In the genomic region with DNA sequence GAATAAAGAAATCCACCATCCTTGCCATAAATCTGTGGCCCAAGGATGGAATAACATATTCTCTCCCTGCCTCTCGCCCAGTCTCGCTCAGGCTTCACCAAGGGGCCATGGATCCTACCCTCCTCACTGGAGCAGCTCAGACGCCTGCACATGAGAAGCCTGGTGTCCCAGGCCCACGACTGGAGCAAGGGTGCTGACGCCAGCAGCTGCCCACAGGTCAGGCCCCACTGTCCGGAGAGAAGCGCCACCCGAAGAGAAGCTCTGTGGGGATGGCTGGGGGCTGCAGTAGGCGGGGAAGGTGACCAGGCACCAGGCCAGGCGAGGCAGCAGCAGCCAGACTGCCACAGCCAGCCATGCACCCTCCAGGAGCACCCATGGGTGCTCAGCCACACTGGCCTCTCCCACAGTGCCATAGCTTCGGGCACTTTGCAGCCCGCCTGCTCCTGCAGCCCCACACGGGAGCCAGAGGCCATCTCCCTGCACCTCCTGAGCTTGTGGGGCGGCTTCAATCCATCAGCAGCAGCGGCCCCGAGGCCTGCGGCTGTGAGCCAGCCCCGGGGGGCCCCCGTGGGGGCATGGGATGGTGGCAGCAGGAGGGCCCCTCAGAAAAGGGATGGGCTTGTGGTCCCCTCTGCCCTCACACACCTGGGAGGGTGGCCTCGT, we compare ENCODE assay signal across 15 cellular contexts.
DNase-seq lines count a peak whose midpoint lies in the region; ATAC-seq and TF ChIP-seq lines count a peak whose summit lies in the region.
"Had no signal": no experiment of that assay in that cellular context is flagged by ENCODE, and none has a peak within 500 bp of the region (broad histone marks: within the 10 kb centered on the region; RNA-seq: fewer than 3 reads in every experiment).

No MANE protein-coding gene starts in this region.

- no peak overlapping the region for H3K56ac ChIP-seq in IMR-90 (ENCODE audit: extremely low read depth, insufficient read depth, low read length)

- H3K36me3 ChIP-seq in H7 (replicated peaks; ENCODE audit: control insufficient read depth, insufficient read depth, low read length), result no peaks in the 10 kb centered on the region
- H3K36me3 ChIP-seq in IMR-90 (ENCODE audit: control insufficient read depth, insufficient read depth, low read length), result no peaks in the 10 kb centered on the region

- ATAC-seq in IMR-90 (ENCODE audit: low read depth) (no peak), sciatic nerve (peak; percentile 24), GM18502 (IDR thresholded peaks at IDR 0.05; ENCODE audit: poor library complexity, unreplicated experiment) (no peak)
- ATAC-seq: HepG2 had no signal

- H3K14ac ChIP-seq in IMR-90 (replicated peaks; ENCODE audit: low read depth, low read length), result no peak overlapping the region

- H2AK5ac ChIP-seq in IMR-90 (ENCODE audit: low read depth, low read length), result no peak overlapping the region

- CTCF ChIA-PET in IMR-90 (lab: Yijun Ruan, JAX), result no interaction called here

- in situ Hi-C loops in IMR-90 (cut with MboI; ENCODE audit: low sequenced_read_pairs), result no loop called here

- TF ChIP-seq CTCF in IMR-90 (conservative IDR thresholded peaks at IDR 0.05; ENCODE audit: low read depth, low read length), result no peak

- H2BK15ac ChIP-seq in IMR-90 (ENCODE audit: low read depth, low read length), result no peak overlapping the region

- DNase-seq in H7 (peak; percentile 18), IMR-90 (no peak), sciatic nerve (ENCODE audit: low spot score) (no peak), NCI-H2029 treated with DMSO at 0.1 percent for 48 hours (lab: John Stamatoyannopoulos, UW) (no peak)
- no peak for DNase-seq in activated CD4-positive, alpha-beta T cell treated with anti-CD3 and anti-CD28 coated beads for 4 hours
- DNase-seq: ACHN; Caco-2; CD4-positive, alpha-beta T cell; DMS79; GDM1; GOT3; H9 had no signal

- no peak overlapping the region for H3K4me2 ChIP-seq in IMR-90 (ENCODE audit: low read depth, low read length)

- dilution Hi-C loops in IMR-90 (cut with HindIII; ENCODE audit: low sequenced_read_pairs, unreplicated experiment), result no loop called here

- POLR2A ChIA-PET in IMR-90 (lab: Charles Lee; ENCODE audit: unreplicated experiment), result no interaction called here

- H4K20me1 ChIP-seq in IMR-90 (ENCODE audit: insufficient read depth, low read length), result no peaks in the 10 kb centered on the region

- H3K4me1 ChIP-seq in IMR-90 (ENCODE audit: control insufficient read depth, insufficient read depth, low read length), result no peaks in the 10 kb centered on the region
- H3K4me1 ChIP-seq: Caco-2 had no signal

- H3K23ac ChIP-seq in IMR-90 (ENCODE audit: low read depth, low read length), result no peak overlapping the region

- H3K9me1 ChIP-seq in IMR-90 (ENCODE audit: insufficient read depth, low read length), result no peaks in the 10 kb centered on the region

- no peak overlapping the region for H2AK9ac ChIP-seq in IMR-90 (replicated peaks; ENCODE audit: low read depth, low read length, poor library complexity)

- no peak overlapping the region for H2BK20ac ChIP-seq in IMR-90 (ENCODE audit: low read depth, low read length)

- no peak for TF ChIP-seq RAD21 in IMR-90 (IDR thresholded peaks at IDR 0.05; ENCODE audit: low read length)

- H3K27me3 ChIP-seq in H7 (ENCODE audit: control insufficient read depth, insufficient read depth, low read length) (no peaks in the 10 kb centered on the region), IMR-90 (ENCODE audit: control insufficient read depth, insufficient read depth, low read length) (no peaks in the 10 kb centered on the region)

- no peak overlapping the region for H4K91ac ChIP-seq in IMR-90 (ENCODE audit: insufficient read depth, low read depth, low read length)

- no peak overlapping the region for H3K27ac ChIP-seq in IMR-90 (ENCODE audit: insufficient read depth, low read length)
- H3K27ac ChIP-seq: C4-2B had no signal

- no TSS peak for BruUV-seq in IMR-90 (replicated peaks; lab: Mats Ljungman, UMichigan)

- H3K9ac ChIP-seq in IMR-90 (ENCODE audit: low read depth, low read length), result no peak overlapping the region

- WGBS in IMR-90 (ENCODE audit: extremely low coverage in 2 of 2, insufficient read length in 1 of 2), 2 experiments, result 100% methylated on average over 3 of the region's 20 CpGs; no CpG with 5 or more reads in 1 of the 2 experiments

- peak overlapping the region; percentile 49 for H2AFZ ChIP-seq in IMR-90 (replicated peaks; ENCODE audit: low read length, poor library complexity)

- H4K8ac ChIP-seq in IMR-90 (ENCODE audit: low read depth in 2 of 2, low read length in 2 of 2), result no peak overlapping the region

- H3K18ac ChIP-seq in IMR-90 (ENCODE audit: low read depth, low read length), result no peak overlapping the region

- no peak overlapping the region for H2BK5ac ChIP-seq in IMR-90 (ENCODE audit: low read depth, low read length, poor library complexity, severe bottlenecking)

- no peak overlapping the region for H3K4ac ChIP-seq in IMR-90 (ENCODE audit: low read depth, low read length)

- H3K79me1 ChIP-seq in IMR-90 (ENCODE audit: low read depth in 1 of 2, low read length in 2 of 2), result no peaks in the 10 kb centered on the region

- intact Hi-C loops in IMR-90 (cut with micrococcal nuclease) (no loop called here), sciatic nerve (cut with DNase I) (no loop called here)

- H4K5ac ChIP-seq in IMR-90 (ENCODE audit: low read depth, low read length), result no peak overlapping the region

- no peak for TF ChIP-seq POLR2A in IMR-90 (IDR thresholded peaks at IDR 0.05; ENCODE audit: low read depth, low read length)

- H3K9me3 ChIP-seq in IMR-90 (ENCODE audit: control insufficient read depth, insufficient read depth, low read length), result peaks cover 10% of the 10 kb centered on the region

- H3K4me3 ChIP-seq in H7 (ENCODE audit: insufficient read depth, low read depth, low read length), result no peak overlapping the region
- no peak overlapping the region for H3K4me3 ChIP-seq in IMR-90 (ENCODE audit: insufficient read depth, low read depth, low read length)

- H2BK120ac ChIP-seq in IMR-90 (ENCODE audit: low read depth, low read length), result no peak overlapping the region

TF ChIP-seq in IMR-90, 13 proteins besides CTCF, POLR2A, EP300 and RAD21:
- TF ChIP-seq CHD1 (IDR thresholded peaks at IDR 0.05; ENCODE audit: low read depth, low read length), result no peak
- TF ChIP-seq MAFK (IDR thresholded peaks at IDR 0.05; ENCODE audit: low read depth, low read length), result no peak
- TF ChIP-seq, protein P1, sequence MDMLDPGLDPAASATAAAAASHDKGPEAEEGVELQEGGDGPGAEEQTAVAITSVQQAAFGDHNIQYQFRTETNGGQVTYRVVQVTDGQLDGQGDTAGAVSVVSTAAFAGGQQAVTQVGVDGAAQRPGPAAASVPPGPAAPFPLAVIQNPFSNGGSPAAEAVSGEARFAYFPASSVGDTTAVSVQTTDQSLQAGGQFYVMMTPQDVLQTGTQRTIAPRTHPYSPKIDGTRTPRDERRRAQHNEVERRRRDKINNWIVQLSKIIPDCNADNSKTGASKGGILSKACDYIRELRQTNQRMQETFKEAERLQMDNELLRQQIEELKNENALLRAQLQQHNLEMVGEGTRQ (IDR thresholded peaks at IDR 0.05; ENCODE audit: low read depth, low read length), result no peak
